11 cellular contexts compared by ENCODE assay signal in the genomic region with DNA sequence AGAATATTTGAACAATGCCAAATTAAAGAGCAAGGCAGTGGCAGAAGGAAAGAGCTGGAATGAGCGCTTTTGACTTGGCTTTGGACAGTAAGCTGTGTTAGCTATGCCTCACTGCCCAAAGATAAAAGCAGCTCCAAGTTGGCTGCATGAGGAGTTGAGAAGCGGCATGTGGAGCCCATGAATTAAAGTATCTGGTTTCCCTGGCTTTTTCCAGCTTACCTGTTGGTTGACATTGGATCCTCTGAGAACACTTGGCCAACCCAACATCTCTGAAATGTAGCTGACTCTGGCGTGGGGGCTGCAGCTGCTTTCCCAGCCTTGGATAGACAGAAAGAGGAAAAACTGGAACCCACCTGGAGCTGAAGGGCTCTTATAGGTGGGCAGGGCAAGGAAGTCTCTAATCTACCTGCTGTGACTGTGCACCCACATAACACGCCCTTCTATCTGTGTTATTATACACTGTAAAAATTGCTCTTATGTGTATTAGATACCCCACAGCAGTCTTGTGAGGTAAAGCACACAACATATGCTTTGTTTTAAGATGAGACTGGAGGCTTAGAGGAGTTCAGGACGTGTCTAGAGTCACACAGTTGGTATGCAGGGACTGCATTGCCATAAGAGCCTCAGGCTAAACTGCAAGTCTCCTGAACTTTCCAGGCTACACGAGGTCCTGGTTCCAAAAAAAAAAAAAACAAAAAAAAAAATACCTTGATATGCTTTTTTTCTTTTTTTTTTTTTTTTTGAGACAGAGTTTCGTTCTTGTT. TPM values are rescaled to one million over a fixed set of nuclear protein-coding genes. Genes with fewer than 3 reads are reported as not detected.
A peak's percentile ranks its signal among the peaks of the same experiment; 100 is the strongest.
DNase-seq lines count a peak whose midpoint lies in the region; ATAC-seq and TF ChIP-seq lines count a peak whose summit lies in the region.
"Had no signal": no experiment of that assay in that cellular context is flagged by ENCODE, and none has a peak within 500 bp of the region (broad histone marks: within the 10 kb centered on the region; RNA-seq: fewer than 3 reads in every experiment).

No MANE protein-coding gene starts in this region.

- no peak overlapping the region for H3K4me3 ChIP-seq in A673 (ENCODE audit: low read depth, low read length, poor library complexity, severe bottlenecking)
- no peak overlapping the region for H3K4me3 ChIP-seq in WERI-Rb-1 (ENCODE audit: low read depth, low read length)
- H3K4me3 ChIP-seq: SJSA1 had no signal

- H3K9me3 ChIP-seq in A673 (ENCODE audit: low read depth, low read length, poor library complexity, severe bottlenecking): no peaks in the 10 kb centered on the region
- peaks cover 20% of the 10 kb centered on the region for H3K9me3 ChIP-seq in WERI-Rb-1 (ENCODE audit: severe bottlenecking)
- H3K9me3 ChIP-seq: SJSA1 had no signal

- BruUV-seq in A673 (replicated peaks; lab: Mats Ljungman, UMichigan): no TSS peak

- H3K27ac ChIP-seq in A673 (ENCODE audit: low read depth, low read length, poor library complexity, severe bottlenecking) (no peak overlapping the region), WERI-Rb-1 (no peak overlapping the region)
- H3K27ac ChIP-seq: C4-2B, SJSA1 had no signal

- no peaks in the 10 kb centered on the region for H3K36me3 ChIP-seq in A673 (ENCODE audit: insufficient read depth, low read length, poor library complexity, severe bottlenecking)
- no peaks in the 10 kb centered on the region for H3K36me3 ChIP-seq in WERI-Rb-1
- H3K36me3 ChIP-seq: SJSA1 had no signal

- CTCF ChIA-PET in A673 (lab: Charles Lee): interaction anchor here (0.6 kb wide), 1 partner anchor 560 kb away, joined by 4 read pairs; no protein-coding TSS in a partner anchor

- no peak for ATAC-seq in HG02870 (IDR thresholded peaks at IDR 0.05; ENCODE audit: unreplicated experiment)

- no peaks in the 10 kb centered on the region for H3K27me3 ChIP-seq in A673 (replicated peaks; ENCODE audit: insufficient read depth, low read depth, low read length, poor library complexity)
- H3K27me3 ChIP-seq in WERI-Rb-1 (ENCODE audit: insufficient read depth, low read depth, severe bottlenecking): peaks cover 92% of the 10 kb centered on the region
- H3K27me3 ChIP-seq: SJSA1 had no signal

- POLR2A ChIA-PET in A673 (lab: Charles Lee; ENCODE audit: low non-redundant PET): interaction anchor here (0.7 kb wide), 1 partner anchor 92 kb away, joined by 7 read pairs; no protein-coding TSS in a partner anchor

- peak; percentile 33 for DNase-seq in A673 (ENCODE audit: low spot score)
- DNase-seq in GM04503 (ENCODE audit: low read depth): peak; percentile 40
- DNase-seq in NCI-H345 (lab: John Stamatoyannopoulos, UW): peak; percentile 94
- DNase-seq in epidermal melanocyte (ENCODE audit: insufficient read length, low spot score): peak; percentile 50
- no peak for DNase-seq in T-helper 2 cell
- no peak for DNase-seq in WERI-Rb-1
- no peak for DNase-seq in NCI-H1436 (lab: John Stamatoyannopoulos, UW)
- DNase-seq: KBM-7 had no signal

- H3K4me1 ChIP-seq in A673 (ENCODE audit: insufficient read depth, low read length, poor library complexity, severe bottlenecking): peaks cover 9% of the 10 kb centered on the region

- no peak for TF ChIP-seq CTCF in A673 (conservative IDR thresholded peaks at IDR 0.05; ENCODE audit: low read depth, low read length)
- no peak for TF ChIP-seq CTCF in WERI-Rb-1 (IDR thresholded peaks at IDR 0.05; ENCODE audit: low read depth, low read length)

- intact Hi-C loops in A673 (cut with micrococcal nuclease; ENCODE audit: unreplicated experiment): no loop called here

RNA-seq across cellular contexts. Expression of gene UBASH3B, which starts 5.8 kb away (rescaled TPM):
- total RNA-seq in A673 (2021): 15.0 and 15.3 TPM in 2 replicates

Comparison
In these comparisons a context has a peak if more than half of its experiments do, and no peak if none do; other contexts are left out.
1. DNase-seq: peak in A673 (single experiment), GM04503 (single experiment), NCI-H345 (single experiment) and epidermal melanocyte (single experiment); none in T-helper 2 cell (0 of 5), WERI-Rb-1 (single experiment) and NCI-H1436 (single experiment).